Comparison of ENCODE assay signal across 17 cellular contexts in the genomic region with DNA sequence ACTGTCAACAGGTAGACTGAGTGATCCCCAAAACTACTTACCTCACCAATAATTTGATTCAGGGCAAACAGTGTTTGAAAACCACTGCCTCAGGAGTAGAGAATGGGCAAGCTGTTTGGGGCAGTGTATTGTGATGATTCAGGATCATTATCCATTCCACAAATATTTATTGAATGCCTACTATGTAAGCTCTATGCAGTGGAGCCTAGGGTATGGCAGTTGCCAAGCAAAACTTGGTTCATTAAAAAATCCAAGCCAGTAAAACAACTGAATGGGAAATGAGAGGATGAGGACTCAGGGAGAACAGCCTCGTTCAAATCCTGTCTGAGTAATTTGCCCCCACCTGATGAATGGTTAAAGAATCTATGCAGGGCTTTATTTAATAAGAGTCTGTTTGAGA.
DNase-seq lines count a peak whose midpoint lies in the region; ATAC-seq and TF ChIP-seq lines count a peak whose summit lies in the region.
"Had no signal": no experiment of that assay in that cellular context is flagged by ENCODE, and none has a peak within 500 bp of the region (broad histone marks: within the 10 kb centered on the region; RNA-seq: fewer than 3 reads in every experiment).

No MANE protein-coding gene starts in this region.

- H3K27me3 ChIP-seq in GM23248 (replicated peaks; ENCODE audit: insufficient read depth) (no peaks in the 10 kb centered on the region), gastroesophageal sphincter (no peaks in the 10 kb centered on the region), right lobe of liver (no peaks in the 10 kb centered on the region)
- H3K27me3 ChIP-seq: breast epithelium, upper lobe of left lung had no signal

- TF ChIP-seq CTCF in AG04449 (IDR thresholded peaks at IDR 0.05; ENCODE audit: insufficient read depth, low read length, missing control alignments) (no peak), gastroesophageal sphincter (IDR thresholded peaks at IDR 0.05) (no peak), right lobe of liver (IDR thresholded peaks at IDR 0.05) (no peak)

- intact Hi-C loops in right lobe of liver (cut with DNase I), result no loop called here

- 0% methylated on average over 1 of the region's 1 CpG for WGBS in GM23248 (ENCODE audit: low coverage in 1 of 2, low lambda C conversion rate in 2 of 2, missing lambda C conversion rate in 2 of 2), 2 experiments
- 45 to 47% methylated on average over 1 of the region's 1 CpG for WGBS in gastroesophageal sphincter (ENCODE audit: low coverage in 1 of 2), 2 donors
- WGBS in right lobe of liver (ENCODE audit: insufficient coverage, low coverage, low lambda C conversion rate, missing lambda C conversion rate), result 33% methylated on average over 1 of the region's 1 CpG

- H3K9me3 ChIP-seq in GM23248 (ENCODE audit: low read depth) (no peaks in the 10 kb centered on the region), gastroesophageal sphincter (no peaks in the 10 kb centered on the region), right lobe of liver (no peaks in the 10 kb centered on the region)
- H3K9me3 ChIP-seq: breast epithelium, left ventricle myocardium inferior, upper lobe of left lung had no signal

- DNase-seq in AG04449 (ENCODE audit: low read depth, low spot score), result peak; percentile 71
- peak; percentile 90 for DNase-seq in GM23248
- peak; percentile 13 for DNase-seq in T1000 (lab: John Stamatoyannopoulos, UW)
- peak; percentile 40 for DNase-seq in foreskin melanocyte
- DNase-seq in NCI-H2196 treated with DMSO at 0.1 percent for 48 hours (lab: John Stamatoyannopoulos, UW; ENCODE audit: unreplicated experiment), result no peak
- no peak for DNase-seq in NCI-H345 (lab: John Stamatoyannopoulos, UW)
- DNase-seq in right lobe of liver, result no peak
- DNase-seq: activated CD4-positive, alpha-beta T cell treated with anti-CD3 and anti-CD28 coated beads for 36 hours; activated naive CD4-positive, alpha-beta T cell treated with Interleukin-2 at 50 U/mL for 16 hours; left ventricle myocardium inferior; NCI-H2081 treated with DMSO at 0.1 percent for 48 hours; posterior cingulate gyrus; SHP77; stimulated activated naive CD4-positive, alpha-beta T cell; upper lobe of left lung had no signal

- TF ChIP-seq POLR2A in gastroesophageal sphincter (IDR thresholded peaks at IDR 0.05) (no peak), right lobe of liver (IDR thresholded peaks at IDR 0.05) (no peak)

- peak overlapping the region; percentile 40; the same call in 1 of the 2 replicates for H3K9ac ChIP-seq in GM23248

- POLR2A ChIA-PET in AG04449 (lab: Yijun Ruan, JAX), result interaction anchor here (0.6 kb wide), 1 partner anchor 48 kb away, joined by 4 read pairs; no protein-coding TSS in a partner anchor

- ATAC-seq in gastroesophageal sphincter, result no peak
- no peak for ATAC-seq in right lobe of liver
- ATAC-seq: activated CD4-positive, alpha-beta T cell treated with anti-CD3 and anti-CD28 coated beads for 36 hours had no signal

- TF ChIP-seq EP300 in gastroesophageal sphincter (IDR thresholded peaks at IDR 0.05), result no peak

- H3K36me3 ChIP-seq in GM23248 (ENCODE audit: low read depth) (no peaks in the 10 kb centered on the region), gastroesophageal sphincter (no peaks in the 10 kb centered on the region), right lobe of liver (no peaks in the 10 kb centered on the region)
- H3K36me3 ChIP-seq: breast epithelium, left ventricle myocardium inferior, upper lobe of left lung had no signal

- no peaks in the 10 kb centered on the region for H4K20me1 ChIP-seq in GM23248 (ENCODE audit: insufficient read depth)

- peaks cover 59% of the 10 kb centered on the region for H3K4me1 ChIP-seq in GM23248 (ENCODE audit: insufficient read depth)
- H3K4me1 ChIP-seq in gastroesophageal sphincter, result peaks cover 0 to 5% (median 0%) of the 10 kb centered on the region in 3 donors
- no peaks in the 10 kb centered on the region for H3K4me1 ChIP-seq in right lobe of liver
- H3K4me1 ChIP-seq: breast epithelium, upper lobe of left lung had no signal

- in situ Hi-C loops in GM23248 (cut with MboI), result no loop called here

- peak overlapping the region; percentile 55 for H3K4me2 ChIP-seq in GM23248 (ENCODE audit: unreplicated experiment)

- CTCF ChIA-PET in AG04449 (lab: Yijun Ruan, JAX), result no interaction called here

- H3K27ac ChIP-seq in GM23248, result peak overlapping the region; percentile 78
- H3K27ac ChIP-seq in gastroesophageal sphincter, result no peak overlapping the region
- H3K27ac ChIP-seq in right lobe of liver, result no peak overlapping the region
- H3K27ac ChIP-seq: breast epithelium, left ventricle myocardium inferior, upper lobe of left lung had no signal

- H3K9me2 ChIP-seq in GM23248 (ENCODE audit: insufficient read depth), result no peaks in the 10 kb centered on the region

- H3K4me3 ChIP-seq in AG04449 (ENCODE audit: low read depth, low read length) (no peak overlapping the region), GM23248 (no peak overlapping the region), gastroesophageal sphincter (no peak overlapping the region), right lobe of liver (no peak overlapping the region)
- H3K4me3 ChIP-seq: breast epithelium, left ventricle myocardium inferior, upper lobe of left lung had no signal

- peaks cover 56% of the 10 kb centered on the region for H3F3A ChIP-seq in GM23248 (ENCODE audit: insufficient read depth)

- H2AFZ ChIP-seq in GM23248, result no peak overlapping the region

- H3K79me2 ChIP-seq in GM23248 (ENCODE audit: insufficient read depth), result no peaks in the 10 kb centered on the region

Comparison
In these comparisons a context has a peak if more than half of its experiments do, and no peak if none do; other contexts are left out.
1. DNase-seq: peak in AG04449 (single experiment), GM23248 (single experiment), T1000 (single experiment) and foreskin melanocyte (single experiment); none in NCI-H2196 treated with DMSO at 0.1 percent for 48 hours (single experiment), NCI-H345 (single experiment) and right lobe of liver (0 of 3).